ENCODE assay signal across 4 cellular contexts in the genomic region with DNA sequence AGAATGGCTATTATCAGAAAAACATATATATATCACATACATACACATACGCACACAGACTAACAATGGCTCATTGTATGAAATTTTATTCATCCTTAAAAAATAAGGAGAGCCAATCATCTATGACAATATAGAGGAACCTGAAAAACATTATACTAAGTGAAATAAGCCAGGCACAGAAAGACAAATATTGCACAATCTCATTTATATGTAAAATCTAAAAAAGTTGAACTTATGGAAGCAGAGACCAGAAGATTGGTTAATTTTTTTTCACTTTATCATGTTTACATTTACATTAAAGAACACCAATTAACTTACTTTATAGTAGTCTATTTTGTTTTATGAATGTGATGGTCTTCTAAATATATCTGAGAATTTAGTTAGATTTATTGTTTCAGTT.
TF ChIP-seq lines count a peak whose summit lies in the region.

No MANE protein-coding gene starts in this region.

TF ChIP-seq in HepG2, 621 proteins besides CTCF, POLR2A, EP300 and RAD21:
- TF ChIP-seq CEBPB (IDR thresholded peaks at IDR 0.05; ENCODE audit: borderline replicate concordance, low read depth, low read length) (peak; percentile 70), ZNF224 (CRISPR knock-in tag; IDR thresholded peaks at IDR 0.05) (no peak), GATA4 (IDR thresholded peaks at IDR 0.05; ENCODE audit: borderline replicate concordance, low read depth) (no peak), HMGA1 (CRISPR knock-in tag; conservative IDR thresholded peaks at IDR 0.05) (no peak)

TF ChIP-seq in IMR-90, 13 proteins besides CTCF, POLR2A, EP300 and RAD21:
- TF ChIP-seq RFX5 (IDR thresholded peaks at IDR 0.05; ENCODE audit: low read depth, low read length): no peak
- TF ChIP-seq CEBPB (IDR thresholded peaks at IDR 0.05; ENCODE audit: low read depth, low read length): peak; percentile 54

TF ChIP-seq in K562, 482 proteins besides CTCF, POLR2A, EP300 and RAD21:
- TF ChIP-seq ZNF165 (CRISPR knock-in tag; IDR thresholded peaks at IDR 0.05; ENCODE audit: borderline replicate concordance) (no peak), TRIM28 (IDR thresholded peaks at IDR 0.05) (no peak), CEBPB (tag; IDR thresholded peaks at IDR 0.05) (peak; percentile 44; the same call in 1 of the 2 replicates), SMAD2 (IDR thresholded peaks at IDR 0.05; ENCODE audit: low read depth, low read length) (no peak), NELFE (IDR thresholded peaks at IDR 0.05; ENCODE audit: insufficient read depth, insufficient read length) (no peak), FOXK2 (conservative IDR thresholded peaks at IDR 0.05 in 1 of 2, IDR thresholded peaks at IDR 0.05 in 1 of 2; ENCODE audit: low read depth in 2 of 2) (no peak), XRCC5 (IDR thresholded peaks at IDR 0.05; ENCODE audit: low read depth, low read length) (no peak), CEBPG (CRISPR knock-in tag; IDR thresholded peaks at IDR 0.05) (no peak), CEBPG (tag; conservative IDR thresholded peaks at IDR 0.05 in 1 of 2, IDR thresholded peaks at IDR 0.05 in 1 of 2) (peak in 1 of 2 experiments; percentile 78; a peak in 2 of 4 replicates), SMAD1 (IDR thresholded peaks at IDR 0.05; ENCODE audit: low read depth, low read length, partially characterized antibody) (no peak)
- TF ChIP-seq, protein P1, sequence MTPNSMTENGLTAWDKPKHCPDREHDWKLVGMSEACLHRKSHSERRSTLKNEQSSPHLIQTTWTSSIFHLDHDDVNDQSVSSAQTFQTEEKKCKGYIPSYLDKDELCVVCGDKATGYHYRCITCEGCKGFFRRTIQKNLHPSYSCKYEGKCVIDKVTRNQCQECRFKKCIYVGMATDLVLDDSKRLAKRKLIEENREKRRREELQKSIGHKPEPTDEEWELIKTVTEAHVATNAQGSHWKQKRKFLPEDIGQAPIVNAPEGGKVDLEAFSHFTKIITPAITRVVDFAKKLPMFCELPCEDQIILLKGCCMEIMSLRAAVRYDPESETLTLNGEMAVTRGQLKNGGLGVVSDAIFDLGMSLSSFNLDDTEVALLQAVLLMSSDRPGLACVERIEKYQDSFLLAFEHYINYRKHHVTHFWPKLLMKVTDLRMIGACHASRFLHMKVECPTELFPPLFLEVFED (CRISPR knock-in tag; conservative IDR thresholded peaks at IDR 0.05): no peak
- TF ChIP-seq, protein P2, sequence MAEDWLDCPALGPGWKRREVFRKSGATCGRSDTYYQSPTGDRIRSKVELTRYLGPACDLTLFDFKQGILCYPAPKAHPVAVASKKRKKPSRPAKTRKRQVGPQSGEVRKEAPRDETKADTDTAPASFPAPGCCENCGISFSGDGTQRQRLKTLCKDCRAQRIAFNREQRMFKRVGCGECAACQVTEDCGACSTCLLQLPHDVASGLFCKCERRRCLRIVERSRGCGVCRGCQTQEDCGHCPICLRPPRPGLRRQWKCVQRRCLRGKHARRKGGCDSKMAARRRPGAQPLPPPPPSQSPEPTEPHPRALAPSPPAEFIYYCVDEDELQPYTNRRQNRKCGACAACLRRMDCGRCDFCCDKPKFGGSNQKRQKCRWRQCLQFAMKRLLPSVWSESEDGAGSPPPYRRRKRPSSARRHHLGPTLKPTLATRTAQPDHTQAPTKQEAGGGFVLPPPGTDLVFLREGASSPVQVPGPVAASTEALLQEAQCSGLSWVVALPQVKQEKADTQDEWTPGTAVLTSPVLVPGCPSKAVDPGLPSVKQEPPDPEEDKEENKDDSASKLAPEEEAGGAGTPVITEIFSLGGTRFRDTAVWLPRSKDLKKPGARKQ (CRISPR knock-in tag; IDR thresholded peaks at IDR 0.05): no peak
- TF ChIP-seq, protein P3, sequence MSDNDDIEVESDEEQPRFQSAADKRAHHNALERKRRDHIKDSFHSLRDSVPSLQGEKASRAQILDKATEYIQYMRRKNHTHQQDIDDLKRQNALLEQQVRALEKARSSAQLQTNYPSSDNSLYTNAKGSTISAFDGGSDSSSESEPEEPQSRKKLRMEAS (CRISPR knock-in tag; IDR thresholded peaks at IDR 0.05): no peak

TF ChIP-seq in H1, 55 proteins besides CTCF, POLR2A, EP300 and RAD21:
- TF ChIP-seq CEBPB (IDR thresholded peaks at IDR 0.05; ENCODE audit: low read depth, low read length) (peak; percentile 40; the same call in 1 of the 2 replicates), TAF7 (optimal IDR thresholded peaks at IDR 0.05; ENCODE audit: borderline replicate concordance, low read depth, low read length) (no peak)
